Comparison of ENCODE assay signal across 8 cellular contexts in genomic region chr6:166627039-166627874, GRCh38. TPM values are rescaled to one million over a fixed set of nuclear protein-coding genes. Genes with fewer than 3 reads are reported as not detected.
DNase-seq lines count a peak whose midpoint lies in the region; ATAC-seq and TF ChIP-seq lines count a peak whose summit lies in the region.

TSS of gene RPS6KA2 (minus strand) at chr6:166627251. CDS start at chr6:166627019, 232 bp downstream.

- ATAC-seq in HG02610 (IDR thresholded peaks at IDR 0.05; ENCODE audit: unreplicated experiment) (peak; percentile 90), omental fat pad (ENCODE audit: low FRiP score) (peak; percentile 97)

- peaks cover 59% of the 10 kb centered on the region for H3K27me3 Mint-ChIP-seq in activated naive CD8-positive, alpha-beta T cell treated with anti-CD3 and anti-CD28 coated beads for 36 hours

- TF ChIP-seq CTCF in GM10266 (IDR thresholded peaks at IDR 0.05; ENCODE audit: control insufficient read depth, insufficient read depth, low read depth, missing control alignments) (no peak), omental fat pad (IDR thresholded peaks at IDR 0.05) (no peak)

- DNase-seq in GM10266 (ENCODE audit: extremely low spot score) (peak; percentile 98), NCI-H1092 (lab: John Stamatoyannopoulos, UW) (peak; percentile 100), SKM-1 (lab: John Stamatoyannopoulos, UW; ENCODE audit: unreplicated experiment) (peak; percentile 95), glomerular visceral epithelial cell (ENCODE audit: extremely low spot score) (peak; percentile 100), omental fat pad (ENCODE audit: low spot score) (peak; percentile 97)
- DNase-seq in activated naive CD8-positive, alpha-beta T cell treated with anti-CD3 and anti-CD28 coated beads for 36 hours, result peak; percentile 100

- no peaks in the 10 kb centered on the region for H3K36me3 Mint-ChIP-seq in activated naive CD8-positive, alpha-beta T cell treated with anti-CD3 and anti-CD28 coated beads for 36 hours

- H3K27ac ChIP-seq in temporal lobe (ENCODE audit: low read depth, low read length), result peak within 1 kb of the TSS; percentile 53

- peaks cover 19% of the 10 kb centered on the region for H3K4me1 Mint-ChIP-seq in activated naive CD8-positive, alpha-beta T cell treated with anti-CD3 and anti-CD28 coated beads for 36 hours

- no peaks in the 10 kb centered on the region for H3K9me3 Mint-ChIP-seq in activated naive CD8-positive, alpha-beta T cell treated with anti-CD3 and anti-CD28 coated beads for 36 hours

- H3K27ac Mint-ChIP-seq in activated naive CD8-positive, alpha-beta T cell treated with anti-CD3 and anti-CD28 coated beads for 36 hours, result peak within 1 kb of the TSS; percentile 68

- H3K4me3 Mint-ChIP-seq in activated naive CD8-positive, alpha-beta T cell treated with anti-CD3 and anti-CD28 coated beads for 36 hours, result peak within 1 kb of the TSS; percentile 75

RNA-seq across cellular contexts. Expression of gene RPS6KA2, which starts in this region (rescaled TPM):
- 1 to 10 TPM; 3.8 to 4.2 TPM for total RNA-seq in activated naive CD8-positive, alpha-beta T cell treated with anti-CD3 and anti-CD28 coated beads for 36 hours
- total RNA-seq in omental fat pad, result 10 to 100 TPM; 52.1 to 84.8 (median 58.7) TPM
- total RNA-seq in temporal lobe, result 30.2 TPM

Comparison
In these comparisons a context has a peak if more than half of its experiments do, and no peak if none do; other contexts are left out.
1. Peak in every context shown above with its lines: DNase-seq, ATAC-seq and H3K27ac ChIP-seq.